20 cellular contexts compared by ENCODE assay signal in the genomic region with DNA sequence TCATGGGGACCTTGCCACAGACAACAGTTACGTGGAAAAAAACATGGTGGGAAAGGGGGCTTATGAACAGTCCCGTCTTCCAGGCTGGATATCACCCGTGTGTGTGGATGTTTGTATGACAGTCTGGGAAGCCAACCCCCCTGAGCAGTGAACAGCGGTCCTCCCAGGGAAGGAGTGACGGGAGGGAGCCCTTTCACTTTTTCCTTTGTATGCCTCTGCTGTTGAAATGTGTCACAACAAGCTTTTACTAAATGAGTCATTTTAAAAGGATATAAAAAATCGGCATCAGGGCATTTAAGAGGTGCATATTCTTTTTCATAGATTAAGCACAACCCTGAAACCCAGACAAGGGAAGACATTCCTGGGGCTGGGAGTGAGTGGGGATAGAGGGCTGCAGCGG. TPM values are rescaled to one million over a fixed set of nuclear protein-coding genes. Genes with fewer than 3 reads are reported as not detected.
"Had no signal": no experiment of that assay in that cellular context is flagged by ENCODE, and none has a peak within 500 bp of the region (broad histone marks: within the 10 kb centered on the region; RNA-seq: fewer than 3 reads in every experiment).

No MANE protein-coding gene starts in this region.

- H3K4me1 Mint-ChIP-seq: activated T-helper 17 cell treated with anti-CD3 and anti-CD28 coated beads, Interleukin-2, amount 50 U/mL, for 72 hours had no signal

- H3K36me3 ChIP-seq: esophagus muscularis mucosa, ovary, right lobe of liver, thoracic aorta had no signal

- H3K27ac Mint-ChIP-seq: activated T-helper 17 cell treated with anti-CD3 and anti-CD28 coated beads, Interleukin-2, amount 50 U/mL, for 72 hours; nephron progenitor cell; stimulated activated naive CD8-positive, alpha-beta T cell treated with anti-CD3 and anti-CD28 coated beads, Interleukin-15, Interleukin-2, amounts not matched to agents 100 ng/mL and 50 ng/mL, for 24 hours had no signal

- H3K27me3 ChIP-seq: ovary, right lobe of liver had no signal

- H3K9me3 Mint-ChIP-seq: activated T-helper 17 cell treated with anti-CD3 and anti-CD28 coated beads, Interleukin-2, amount 50 U/mL, for 72 hours; nephron progenitor cell; stimulated activated naive CD8-positive, alpha-beta T cell treated with anti-CD3 and anti-CD28 coated beads, Interleukin-15, Interleukin-2, amounts not matched to agents 100 ng/mL and 50 ng/mL, for 24 hours had no signal

- H3K27ac ChIP-seq: esophagus muscularis mucosa, ovary, thoracic aorta, VCaP had no signal

- H3K27me3 Mint-ChIP-seq: activated T-helper 17 cell treated with anti-CD3 and anti-CD28 coated beads, Interleukin-2, amount 50 U/mL, for 72 hours; stimulated activated naive CD8-positive, alpha-beta T cell treated with anti-CD3 and anti-CD28 coated beads, Interleukin-15, Interleukin-2, amounts not matched to agents 100 ng/mL and 50 ng/mL, for 24 hours had no signal

- H3K4me3 ChIP-seq: esophagus muscularis mucosa, ovary, right lobe of liver, thoracic aorta had no signal

- H3K9me3 ChIP-seq: esophagus muscularis mucosa, ovary, right lobe of liver, thoracic aorta had no signal

- H3K4me3 Mint-ChIP-seq: activated T-helper 17 cell treated with anti-CD3 and anti-CD28 coated beads, Interleukin-2, amount 50 U/mL, for 72 hours; nephron progenitor cell; stimulated activated naive CD8-positive, alpha-beta T cell treated with anti-CD3 and anti-CD28 coated beads, Interleukin-15, Interleukin-2, amounts not matched to agents 100 ng/mL and 50 ng/mL, for 24 hours had no signal

- DNase-seq: activated CD4-positive, alpha-beta T cell treated with anti-CD3 and anti-CD28 coated beads for 1 hour; activated CD4-positive, alpha-beta T cell treated with anti-CD3 and anti-CD28 coated beads, Interleukin-2, amount 50 U/mL, for 48 hours; activated naive CD4-positive, alpha-beta T cell treated with Interleukin-2 at 50 U/mL for 16 hours; caudate nucleus; hippocampal formation; nephron progenitor cell; right lobe of liver; T1000 had no signal

- ATAC-seq: activated T-helper 17 cell treated with anti-CD3 and anti-CD28 coated beads, Interleukin-2, amount 50 U/mL, for 72 hours had no signal

RNA-seq across cellular contexts. Expression of a gene that starts 5.1 kb away (rescaled TPM):
- total RNA-seq: activated T-helper 17 cell treated with anti-CD3 and anti-CD28 coated beads, Interleukin-2, amount 50 U/mL, for 72 hours; esophagus muscularis mucosa; fibroblast of villous mesenchyme; kidney epithelial cell; lower leg skin; mesenteric fat pad; ovary; pulmonary artery endothelial cell; right lobe of liver; thoracic aorta; ureter had no signal

RNA-seq across cellular contexts. Expression of a gene that starts 14.8 kb away (rescaled TPM):
- total RNA-seq: activated T-helper 17 cell treated with anti-CD3 and anti-CD28 coated beads, Interleukin-2, amount 50 U/mL, for 72 hours; pulmonary artery endothelial cell had no signal
